In the genomic region with DNA sequence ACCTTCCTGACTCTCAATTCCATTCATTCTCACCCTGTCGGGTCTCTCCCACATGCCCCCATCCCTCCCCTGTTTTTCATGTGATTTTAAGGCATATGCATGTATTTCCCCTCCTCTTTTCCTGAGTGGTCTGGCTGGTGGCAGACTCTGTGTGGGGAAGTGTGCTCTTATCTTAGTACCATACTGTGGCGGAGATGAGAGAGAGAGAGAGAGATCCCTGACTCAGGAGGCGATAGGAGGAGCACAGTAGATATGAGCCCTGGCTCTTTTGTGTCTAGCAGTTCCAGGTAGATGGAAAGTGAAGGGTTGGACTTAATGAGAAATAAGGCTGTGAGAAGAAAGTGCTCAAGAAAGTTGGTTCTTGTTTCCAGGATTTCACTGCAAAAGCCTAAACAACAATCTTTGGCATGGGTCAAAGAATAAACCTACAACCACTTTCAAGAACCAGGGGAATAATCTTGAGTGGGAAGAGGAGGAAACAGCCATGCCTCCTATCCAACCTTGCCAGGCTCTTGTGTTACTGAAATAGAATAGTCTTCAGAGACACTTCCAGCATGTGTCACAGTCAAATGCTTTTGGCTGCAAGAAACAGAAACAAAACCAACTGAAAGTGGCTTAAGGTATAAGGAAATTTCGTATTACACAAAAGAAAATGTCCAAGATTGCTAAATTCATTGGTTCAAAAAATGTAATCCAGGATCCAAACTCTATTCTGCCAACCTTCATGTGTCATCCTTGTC, we compare ENCODE assay signal across 1 cellular context.
TF ChIP-seq lines count a peak whose summit lies in the region.

No MANE protein-coding gene starts in this region.

TF ChIP-seq in K562, 482 proteins besides CTCF, POLR2A, EP300 and RAD21 (continued from another document and continues in another):
- TF ChIP-seq ETS1 (conservative IDR thresholded peaks at IDR 0.05; ENCODE audit: control insufficient read depth, low read depth, low read length) (no peak), ZNF318 (IDR thresholded peaks at IDR 0.05; ENCODE audit: borderline replicate concordance in 1 of 2, low read depth in 1 of 2) (no peak), KDM2B (CRISPR knock-in tag; IDR thresholded peaks at IDR 0.05) (no peak), MITF (IDR thresholded peaks at IDR 0.05) (no peak), SLC30A9 (CRISPR knock-in tag; IDR thresholded peaks at IDR 0.05) (no peak), NCOA1 (IDR thresholded peaks at IDR 0.05; ENCODE audit: low read depth) (peak; percentile 55; the same call in 1 of the 2 replicates), NFIX (CRISPR knock-in tag; IDR thresholded peaks at IDR 0.05; ENCODE audit: low read depth) (no peak), TAF7 (tag; IDR thresholded peaks at IDR 0.05) (no peak), RFX1 (IDR thresholded peaks at IDR 0.05) (no peak), HOMEZ (CRISPR knock-in tag; IDR thresholded peaks at IDR 0.05) (no peak), TOE1 (IDR thresholded peaks at IDR 0.05; ENCODE audit: borderline replicate concordance) (peak; percentile 31; the same call in 1 of the 2 replicates), TOE1 (CRISPR knock-in tag; IDR thresholded peaks at IDR 0.05; ENCODE audit: borderline replicate concordance, low read depth) (no peak), TSC22D4 (tag; IDR thresholded peaks at IDR 0.05) (no peak), CBX5 (IDR thresholded peaks at IDR 0.05; ENCODE audit: borderline replicate concordance, low read depth) (no peak), HOXB6 (CRISPR knock-in tag; IDR thresholded peaks at IDR 0.05; ENCODE audit: borderline replicate concordance) (no peak), ELF4 (CRISPR knock-in tag; IDR thresholded peaks at IDR 0.05) (no peak; the same call in 1 of the 2 replicates), HLTF (IDR thresholded peaks at IDR 0.05) (no peak), ZNF79 (CRISPR knock-in tag; IDR thresholded peaks at IDR 0.05; ENCODE audit: low read depth) (no peak), ZNF740 (CRISPR knock-in tag; IDR thresholded peaks at IDR 0.05) (no peak), ZNF740 (tag; IDR thresholded peaks at IDR 0.05) (no peak), NR3C1 (CRISPR knock-in tag; IDR thresholded peaks at IDR 0.05) (no peak), ZNF77 (CRISPR knock-in tag; IDR thresholded peaks at IDR 0.05) (no peak), ZNF57 (CRISPR knock-in tag; IDR thresholded peaks at IDR 0.05) (no peak), ETS2 (tag; IDR thresholded peaks at IDR 0.05; ENCODE audit: borderline replicate concordance, poor library complexity, severe bottlenecking) (no peak), MTF1 (CRISPR knock-in tag; IDR thresholded peaks at IDR 0.05; ENCODE audit: borderline replicate concordance) (no peak), LEF1 (IDR thresholded peaks at IDR 0.05) (peak; percentile 77), CBFA2T3 (IDR thresholded peaks at IDR 0.05) (peak; percentile 92)
- TF ChIP-seq, protein P1, sequence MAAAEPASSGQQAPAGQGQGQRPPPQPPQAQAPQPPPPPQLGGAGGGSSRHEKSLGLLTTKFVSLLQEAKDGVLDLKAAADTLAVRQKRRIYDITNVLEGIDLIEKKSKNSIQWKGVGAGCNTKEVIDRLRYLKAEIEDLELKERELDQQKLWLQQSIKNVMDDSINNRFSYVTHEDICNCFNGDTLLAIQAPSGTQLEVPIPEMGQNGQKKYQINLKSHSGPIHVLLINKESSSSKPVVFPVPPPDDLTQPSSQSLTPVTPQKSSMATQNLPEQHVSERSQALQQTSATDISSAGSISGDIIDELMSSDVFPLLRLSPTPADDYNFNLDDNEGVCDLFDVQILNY (CRISPR knock-in tag; IDR thresholded peaks at IDR 0.05): no peak
- TF ChIP-seq, protein P2, sequence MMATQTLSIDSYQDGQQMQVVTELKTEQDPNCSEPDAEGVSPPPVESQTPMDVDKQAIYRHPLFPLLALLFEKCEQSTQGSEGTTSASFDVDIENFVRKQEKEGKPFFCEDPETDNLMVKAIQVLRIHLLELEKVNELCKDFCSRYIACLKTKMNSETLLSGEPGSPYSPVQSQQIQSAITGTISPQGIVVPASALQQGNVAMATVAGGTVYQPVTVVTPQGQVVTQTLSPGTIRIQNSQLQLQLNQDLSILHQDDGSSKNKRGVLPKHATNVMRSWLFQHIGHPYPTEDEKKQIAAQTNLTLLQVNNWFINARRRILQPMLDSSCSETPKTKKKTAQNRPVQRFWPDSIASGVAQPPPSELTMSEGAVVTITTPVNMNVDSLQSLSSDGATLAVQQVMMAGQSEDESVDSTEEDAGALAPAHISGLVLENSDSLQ (IDR thresholded peaks at IDR 0.05): no peak
- TF ChIP-seq, protein P3, sequence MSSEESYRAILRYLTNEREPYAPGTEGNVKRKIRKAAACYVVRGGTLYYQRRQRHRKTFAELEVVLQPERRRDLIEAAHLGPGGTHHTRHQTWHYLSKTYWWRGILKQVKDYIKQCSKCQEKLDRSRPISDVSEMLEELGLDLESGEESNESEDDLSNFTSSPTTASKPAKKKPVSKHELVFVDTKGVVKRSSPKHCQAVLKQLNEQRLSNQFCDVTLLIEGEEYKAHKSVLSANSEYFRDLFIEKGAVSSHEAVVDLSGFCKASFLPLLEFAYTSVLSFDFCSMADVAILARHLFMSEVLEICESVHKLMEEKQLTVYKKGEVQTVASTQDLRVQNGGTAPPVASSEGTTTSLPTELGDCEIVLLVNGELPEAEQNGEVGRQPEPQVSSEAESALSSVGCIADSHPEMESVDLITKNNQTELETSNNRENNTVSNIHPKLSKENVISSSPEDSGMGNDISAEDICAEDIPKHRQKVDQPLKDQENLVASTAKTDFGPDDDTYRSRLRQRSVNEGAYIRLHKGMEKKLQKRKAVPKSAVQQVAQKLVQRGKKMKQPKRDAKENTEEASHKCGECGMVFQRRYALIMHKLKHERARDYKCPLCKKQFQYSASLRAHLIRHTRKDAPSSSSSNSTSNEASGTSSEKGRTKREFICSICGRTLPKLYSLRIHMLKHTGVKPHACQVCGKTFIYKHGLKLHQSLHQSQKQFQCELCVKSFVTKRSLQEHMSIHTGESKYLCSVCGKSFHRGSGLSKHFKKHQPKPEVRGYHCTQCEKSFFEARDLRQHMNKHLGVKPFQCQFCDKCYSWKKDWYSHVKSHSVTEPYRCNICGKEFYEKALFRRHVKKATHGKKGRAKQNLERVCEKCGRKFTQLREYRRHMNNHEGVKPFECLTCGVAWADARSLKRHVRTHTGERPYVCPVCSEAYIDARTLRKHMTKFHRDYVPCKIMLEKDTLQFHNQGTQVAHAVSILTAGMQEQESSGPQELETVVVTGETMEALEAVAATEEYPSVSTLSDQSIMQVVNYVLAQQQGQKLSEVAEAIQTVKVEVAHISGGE (CRISPR knock-in tag; IDR thresholded peaks at IDR 0.05): no peak
- TF ChIP-seq, protein P4, sequence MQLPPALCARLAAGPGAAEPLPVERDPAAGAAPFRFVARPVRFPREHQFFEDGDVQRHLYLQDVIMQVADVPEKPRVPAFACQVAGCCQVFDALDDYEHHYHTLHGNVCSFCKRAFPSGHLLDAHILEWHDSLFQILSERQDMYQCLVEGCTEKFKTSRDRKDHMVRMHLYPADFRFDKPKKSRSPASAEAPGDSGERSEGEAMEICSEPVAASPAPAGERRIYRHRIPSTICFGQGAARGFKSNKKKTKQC (CRISPR knock-in tag; IDR thresholded peaks at IDR 0.05): no peak
- TF ChIP-seq, protein P5, sequence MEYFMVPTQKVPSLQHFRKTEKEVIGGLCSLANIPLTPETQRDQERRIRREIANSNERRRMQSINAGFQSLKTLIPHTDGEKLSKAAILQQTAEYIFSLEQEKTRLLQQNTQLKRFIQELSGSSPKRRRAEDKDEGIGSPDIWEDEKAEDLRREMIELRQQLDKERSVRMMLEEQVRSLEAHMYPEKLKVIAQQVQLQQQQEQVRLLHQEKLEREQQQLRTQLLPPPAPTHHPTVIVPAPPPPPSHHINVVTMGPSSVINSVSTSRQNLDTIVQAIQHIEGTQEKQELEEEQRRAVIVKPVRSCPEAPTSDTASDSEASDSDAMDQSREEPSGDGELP (CRISPR knock-in tag; IDR thresholded peaks at IDR 0.05; ENCODE audit: borderline replicate concordance): peak; percentile 10; the same call in 1 of the 2 replicates
